9 cellular contexts compared by ENCODE assay signal in the genomic region with DNA sequence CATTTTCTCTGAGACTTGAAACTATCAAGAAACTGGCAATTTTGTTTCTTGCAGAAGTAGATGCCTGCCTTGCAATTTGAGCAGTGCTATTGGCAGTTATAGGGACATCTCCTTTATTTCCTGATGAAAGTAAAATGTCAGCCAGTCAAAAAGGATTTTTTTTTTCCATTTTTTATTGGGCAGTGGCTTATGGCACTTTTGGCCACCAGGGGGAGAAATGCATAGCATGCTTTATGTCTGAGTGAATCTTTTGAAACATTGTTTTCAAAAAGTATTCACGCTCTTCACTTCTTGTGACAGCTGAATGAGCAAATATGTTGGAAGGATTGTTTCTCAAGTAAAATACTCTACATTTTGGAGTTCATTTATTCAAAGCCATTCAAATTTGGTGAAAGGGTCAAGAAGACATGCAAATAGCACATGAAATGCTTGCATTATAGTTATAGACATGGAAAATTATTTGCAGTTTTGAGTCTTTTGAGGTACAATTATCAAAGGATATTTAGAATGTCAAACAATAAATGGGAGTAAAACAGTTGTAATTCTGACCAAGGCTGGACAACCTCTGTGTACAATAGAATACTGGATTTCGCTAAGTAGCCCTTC.
A peak's percentile ranks its signal among the peaks of the same experiment; 100 is the strongest.
DNase-seq lines count a peak whose midpoint lies in the region; ATAC-seq and TF ChIP-seq lines count a peak whose summit lies in the region.
"Had no signal": no experiment of that assay in that cellular context is flagged by ENCODE, and none has a peak within 500 bp of the region (broad histone marks: within the 10 kb centered on the region; RNA-seq: fewer than 3 reads in every experiment).

No MANE protein-coding gene starts in this region.

- H3K27me3 Mint-ChIP-seq in activated CD4-positive, alpha-beta T cell treated with anti-CD3 and anti-CD28 coated beads, Interleukin-2, amount 10 ng/mL, durations not matched to agents 7 days and 5 days = no peaks in the 10 kb centered on the region
- no peaks in the 10 kb centered on the region for H3K27me3 Mint-ChIP-seq in neural progenitor cell (ENCODE audit: insufficient read depth, low read depth)
- H3K27me3 Mint-ChIP-seq: activated naive CD4-positive, alpha-beta T cell treated with anti-CD3 and anti-CD28 coated beads, Interleukin-2, amount 50 U/mL, for 24 hours had no signal

- H3K79me2 ChIP-seq in neural progenitor cell (ENCODE audit: low read depth) = no peaks in the 10 kb centered on the region

- no peak overlapping the region for H3K4me3 Mint-ChIP-seq in activated CD4-positive, alpha-beta T cell treated with anti-CD3 and anti-CD28 coated beads, Interleukin-2, amount 10 ng/mL, durations not matched to agents 7 days and 5 days
- no peak overlapping the region for H3K4me3 Mint-ChIP-seq in neural progenitor cell
- H3K4me3 Mint-ChIP-seq: activated naive CD4-positive, alpha-beta T cell treated with anti-CD3 and anti-CD28 coated beads, Interleukin-2, amount 50 U/mL, for 24 hours had no signal

- intact Hi-C loops in colonic mucosa (cut with DNase I) = no loop called here

- no peak overlapping the region for H3K4me3 ChIP-seq in colonic mucosa
- H3K4me3 ChIP-seq in neural progenitor cell = no peak overlapping the region

- H3K27ac Mint-ChIP-seq in activated CD4-positive, alpha-beta T cell treated with anti-CD3 and anti-CD28 coated beads, Interleukin-2, amount 10 ng/mL, durations not matched to agents 7 days and 5 days = no peak overlapping the region
- no peak overlapping the region for H3K27ac Mint-ChIP-seq in neural progenitor cell
- H3K27ac Mint-ChIP-seq: activated naive CD4-positive, alpha-beta T cell treated with anti-CD3 and anti-CD28 coated beads, Interleukin-2, amount 50 U/mL, for 24 hours had no signal

- no peaks in the 10 kb centered on the region for H3K9me3 ChIP-seq in colonic mucosa
- peaks cover 30% of the 10 kb centered on the region for H3K9me3 ChIP-seq in neural progenitor cell (ENCODE audit: low read depth)

- H3K27me3 ChIP-seq in colonic mucosa (no peaks in the 10 kb centered on the region), neural progenitor cell (no peaks in the 10 kb centered on the region)

- CTCF ChIA-PET in activated CD4-positive, alpha-beta T cell treated with anti-CD3 and anti-CD28 coated beads, Interleukin-2, amount 10 ng/mL, durations not matched to agents 7 days and 5 days (lab: Charles Lee) = no interaction called here

- H3K36me3 Mint-ChIP-seq in activated CD4-positive, alpha-beta T cell treated with anti-CD3 and anti-CD28 coated beads, Interleukin-2, amount 10 ng/mL, durations not matched to agents 7 days and 5 days (ENCODE audit: low read depth) = no peaks in the 10 kb centered on the region
- H3K36me3 Mint-ChIP-seq in neural progenitor cell = peaks cover 8% of the 10 kb centered on the region
- H3K36me3 Mint-ChIP-seq: activated naive CD4-positive, alpha-beta T cell treated with anti-CD3 and anti-CD28 coated beads, Interleukin-2, amount 50 U/mL, for 24 hours had no signal

- peaks cover 6% of the 10 kb centered on the region for H3F3A ChIP-seq in neural progenitor cell (ENCODE audit: low read depth)

- H3K4me1 Mint-ChIP-seq in activated CD4-positive, alpha-beta T cell treated with anti-CD3 and anti-CD28 coated beads, Interleukin-2, amount 10 ng/mL, durations not matched to agents 7 days and 5 days = no peaks in the 10 kb centered on the region
- peaks cover 9% of the 10 kb centered on the region for H3K4me1 Mint-ChIP-seq in neural progenitor cell
- H3K4me1 Mint-ChIP-seq: activated naive CD4-positive, alpha-beta T cell treated with anti-CD3 and anti-CD28 coated beads, Interleukin-2, amount 50 U/mL, for 24 hours had no signal

- POLR2A ChIA-PET in activated CD4-positive, alpha-beta T cell treated with anti-CD3 and anti-CD28 coated beads, Interleukin-2, amount 10 ng/mL, durations not matched to agents 7 days and 5 days (lab: Charles Lee) = no interaction called here

- H3K36me3 ChIP-seq in colonic mucosa = no peaks in the 10 kb centered on the region
- peaks cover 19% of the 10 kb centered on the region for H3K36me3 ChIP-seq in neural progenitor cell

- peaks cover 5% of the 10 kb centered on the region for H3K9me3 Mint-ChIP-seq in activated CD4-positive, alpha-beta T cell treated with anti-CD3 and anti-CD28 coated beads, Interleukin-2, amount 10 ng/mL, durations not matched to agents 7 days and 5 days
- peaks cover 24% of the 10 kb centered on the region for H3K9me3 Mint-ChIP-seq in neural progenitor cell

- H3K4me2 ChIP-seq in neural progenitor cell = no peak overlapping the region

- H3K27ac ChIP-seq in colonic mucosa (no peak overlapping the region), neural progenitor cell (no peak overlapping the region)

- ATAC-seq in GM21390 (IDR thresholded peaks at IDR 0.05; ENCODE audit: unreplicated experiment) = no peak
- ATAC-seq in GM18873 (IDR thresholded peaks at IDR 0.05; ENCODE audit: low FRiP score, unreplicated experiment) = no peak
- ATAC-seq in HG02884 (IDR thresholded peaks at IDR 0.05; ENCODE audit: unreplicated experiment) = no peak

- no peak overlapping the region for H2AFZ ChIP-seq in neural progenitor cell (replicated peaks)

- H3K9ac ChIP-seq in colonic mucosa (ENCODE audit: low read depth in 2 of 2, low read length in 2 of 2) (no peak overlapping the region), neural progenitor cell (no peak overlapping the region)

- no peaks in the 10 kb centered on the region for H4K20me1 ChIP-seq in neural progenitor cell (ENCODE audit: low read depth)

- H3K4me1 ChIP-seq in colonic mucosa (no peaks in the 10 kb centered on the region), neural progenitor cell (peaks cover 12% of the 10 kb centered on the region)

- DNase-seq in activated CD4-positive, alpha-beta T cell treated with anti-CD3 and anti-CD28 coated beads, Interleukin-2, amount 10 ng/mL, durations not matched to agents 7 days and 5 days = peak; percentile 6
- DNase-seq in activated CD4-positive, alpha-beta T cell treated with anti-CD3 and anti-CD28 coated beads, Interleukin-2, amount 50 U/mL, for 48 hours = no peak
- peak; percentile 16 for DNase-seq in NCI-H1694 (lab: John Stamatoyannopoulos, UW)
- DNase-seq in colonic mucosa = no peak
- DNase-seq in neural progenitor cell (ENCODE audit: low spot score) = peak; percentile 47

- TF ChIP-seq CTCF in colonic mucosa (IDR thresholded peaks at IDR 0.05) (peak; percentile 48), neural progenitor cell (IDR thresholded peaks at IDR 0.05) (peak; percentile 72)

Comparison
In these comparisons a context has a peak if more than half of its experiments do, and no peak if none do; other contexts are left out.
1. DNase-seq: peak in activated CD4-positive, alpha-beta T cell treated with anti-CD3 and anti-CD28 coated beads, Interleukin-2, amount 10 ng/mL, durations not matched to agents 7 days and 5 days (single experiment), NCI-H1694 (single experiment) and neural progenitor cell (single experiment); none in activated CD4-positive, alpha-beta T cell treated with anti-CD3 and anti-CD28 coated beads, Interleukin-2, amount 50 U/mL, for 48 hours (0 of 2) and colonic mucosa (single experiment).